In the genomic region with DNA sequence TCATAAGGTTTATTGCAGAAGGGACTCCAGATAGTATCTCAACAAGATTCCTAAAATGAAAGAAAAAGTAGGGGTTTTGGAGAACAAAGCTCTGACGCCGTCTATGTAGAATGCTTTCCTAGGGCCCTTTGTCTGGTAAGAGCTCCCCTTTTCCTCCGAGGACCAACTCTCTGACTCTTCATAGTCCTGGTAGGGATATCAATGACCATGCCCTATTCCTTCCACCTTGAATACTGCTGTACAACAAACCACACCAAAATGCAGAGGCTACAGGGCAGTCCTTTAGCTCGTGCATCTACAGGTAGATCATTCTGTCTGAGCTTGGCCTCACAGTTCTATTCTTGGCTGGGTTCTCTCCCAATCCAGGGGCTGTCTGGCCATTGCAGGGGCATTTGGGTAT, we compare ENCODE assay signal across 34 cellular contexts.
"Had no signal": no experiment of that assay in that cellular context is flagged by ENCODE, and none has a peak within 500 bp of the region (broad histone marks: within the 10 kb centered on the region; RNA-seq: fewer than 3 reads in every experiment).

No MANE protein-coding gene starts in this region.

- H3K4me3 ChIP-seq: MG63 had no signal

- H3K9me3 ChIP-seq: MG63 had no signal

- H3K36me3 ChIP-seq: MG63 had no signal

- DNase-seq: Karpas-422, Kasumi-1, MG63, MM.1S, NCI-H1048, NCI-H1092, NCI-H1092 treated with DMSO at 0.1 percent for 48 hours, NCI-H1105, NCI-H1105 treated with DMSO at 0.1 percent for 48 hours, NCI-H1417, NCI-H1417 treated with DMSO at 0.1 percent for 48 hours, NCI-H1436, NCI-H1436 treated with DMSO at 0.1 percent for 48 hours, NCI-H146, NCI-H1694, NCI-H1694 treated with DMSO at 0.1 percent for 48 hours, NCI-H187, NCI-H187 treated with DMSO at 0.1 percent for 48 hours, NCI-H1930, NCI-H2029, NCI-H2029 treated with DMSO at 0.1 percent for 48 hours, NCI-H2081, NCI-H2081 treated with DMSO at 0.1 percent for 48 hours, NCI-H2107, NCI-H2171, NCI-H2171 treated with DMSO at 0.1 percent for 48 hours, NCI-H2227 treated with DMSO at 0.1 percent for 48 hours, NCI-H345, NCI-H446, NCI-H446 treated with DMSO at 0.1 percent for 48 hours, NCI-H510A, NCI-H510A treated with DMSO at 0.1 percent for 48 hours, NCI-H524, NCI-H524 treated with DMSO at 0.1 percent for 48 hours had no signal

- H3K27me3 ChIP-seq: MG63 had no signal
